9 cellular contexts compared by ENCODE assay signal in genomic region chr20:5448449-5449118, GRCh38.
DNase-seq lines count a peak whose midpoint lies in the region; ATAC-seq and TF ChIP-seq lines count a peak whose summit lies in the region.
"Had no signal": no experiment of that assay in that cellular context is flagged by ENCODE, and none has a peak within 500 bp of the region (broad histone marks: within the 10 kb centered on the region; RNA-seq: fewer than 3 reads in every experiment).

No MANE protein-coding gene starts in this region.

- no peak for TF ChIP-seq EP300 in sigmoid colon (IDR thresholded peaks at IDR 0.05)

- H3K27ac Mint-ChIP-seq in activated naive CD4-positive, alpha-beta T cell treated with anti-CD3 and anti-CD28 coated beads, Interleukin-2, amount 10 ng/mL, durations not matched to agents 7 days and 5 days: no peak overlapping the region
- H3K27ac Mint-ChIP-seq: activated naive CD4-positive, alpha-beta T cell treated with anti-CD3 and anti-CD28 coated beads, Interleukin-2, amount 50 U/mL, for 24 hours had no signal

- CTCF ChIA-PET in activated naive CD4-positive, alpha-beta T cell treated with anti-CD3 and anti-CD28 coated beads, Interleukin-2, amount 10 ng/mL, durations not matched to agents 7 days and 5 days (lab: Charles Lee): interaction anchor here (0.6 to 3.7 kb wide), 23 partner anchors 7 to 654 kb away, joined by 3 to 25 read pairs (median 4); partner anchors contain the start of gene CDS2

- H3K4me3 ChIP-seq in heart right ventricle (no peak overlapping the region), sigmoid colon (no peak overlapping the region)

- H3K27ac ChIP-seq in heart right ventricle (no peak overlapping the region), sigmoid colon (no peak overlapping the region)

- intact Hi-C loops in heart right ventricle (cut with DNase I): loop anchor here (1.0 to 10.0 kb wide), 8 partner anchors 224 to 326 kb away; partner anchors contain the start of gene CDS2 (in 2 of the 10)
- intact Hi-C loops in sigmoid colon (cut with DNase I): loop anchor here (5.0 kb wide), 1 partner anchor 241 kb away; no protein-coding TSS in a partner anchor

- DNase-seq in DMS153 (lab: John Stamatoyannopoulos, UW): peak; percentile 29
- peak; percentile 54 for DNase-seq in HK-2 (ENCODE audit: unreplicated experiment)
- peak; percentile 57 for DNase-seq in RKO (ENCODE audit: low spot score)
- peak; percentile 64 for DNase-seq in activated naive CD4-positive, alpha-beta T cell treated with anti-CD3 and anti-CD28 coated beads, Interleukin-2, amount 10 ng/mL, durations not matched to agents 7 days and 5 days
- DNase-seq in heart right ventricle: peak in 1 of 2 donors; percentile 39
- no peak for DNase-seq in sigmoid colon
- no peak for DNase-seq in GOT3 (lab: John Stamatoyannopoulos, UW)

- H3K36me3 ChIP-seq in heart right ventricle: no peaks in the 10 kb centered on the region
- no peaks in the 10 kb centered on the region for H3K36me3 ChIP-seq in sigmoid colon

- ATAC-seq in heart right ventricle (peak in 1 of 8 donors; percentile 45), GM18502 (IDR thresholded peaks at IDR 0.05; ENCODE audit: poor library complexity, unreplicated experiment) (no peak)

- TF ChIP-seq POLR2A in sigmoid colon (IDR thresholded peaks at IDR 0.05): no peak

- H3K4me1 ChIP-seq in heart right ventricle (no peaks in the 10 kb centered on the region), sigmoid colon (no peaks in the 10 kb centered on the region)

- H3K4me3 Mint-ChIP-seq in activated naive CD4-positive, alpha-beta T cell treated with anti-CD3 and anti-CD28 coated beads, Interleukin-2, amount 10 ng/mL, durations not matched to agents 7 days and 5 days: no peak overlapping the region
- H3K4me3 Mint-ChIP-seq: activated naive CD4-positive, alpha-beta T cell treated with anti-CD3 and anti-CD28 coated beads, Interleukin-2, amount 50 U/mL, for 24 hours had no signal

- WGBS in heart right ventricle, 2 donors: 12 to 15% methylated on average over 10 of the region's 10 CpGs
- 16 to 21% methylated on average over 10 of the region's 10 CpGs for WGBS in sigmoid colon, 2 donors

- H3K27me3 Mint-ChIP-seq in activated naive CD4-positive, alpha-beta T cell treated with anti-CD3 and anti-CD28 coated beads, Interleukin-2, amount 10 ng/mL, durations not matched to agents 7 days and 5 days: peaks cover 24% of the 10 kb centered on the region

- H3K4me1 Mint-ChIP-seq in activated naive CD4-positive, alpha-beta T cell treated with anti-CD3 and anti-CD28 coated beads, Interleukin-2, amount 10 ng/mL, durations not matched to agents 7 days and 5 days: no peaks in the 10 kb centered on the region
- H3K4me1 Mint-ChIP-seq: activated naive CD4-positive, alpha-beta T cell treated with anti-CD3 and anti-CD28 coated beads, Interleukin-2, amount 50 U/mL, for 24 hours had no signal

- TF ChIP-seq CTCF in heart right ventricle (IDR thresholded peaks at IDR 0.05) (peak; percentile 34 to 77 (median 66)), sigmoid colon (IDR thresholded peaks at IDR 0.05) (peak in 3 of 4 experiments; percentile 16 to 55 (median 32))

- H3K9me3 Mint-ChIP-seq in activated naive CD4-positive, alpha-beta T cell treated with anti-CD3 and anti-CD28 coated beads, Interleukin-2, amount 10 ng/mL, durations not matched to agents 7 days and 5 days: no peaks in the 10 kb centered on the region
- H3K9me3 Mint-ChIP-seq: activated naive CD4-positive, alpha-beta T cell treated with anti-CD3 and anti-CD28 coated beads, Interleukin-2, amount 50 U/mL, for 24 hours had no signal

- H3K27me3 ChIP-seq in heart right ventricle (peaks cover 0 to 24% (median 14%) of the 10 kb centered on the region in 7 donors), sigmoid colon (peaks cover 0 to 4% (median 0%) of the 10 kb centered on the region in 3 donors)

- H3K9me3 ChIP-seq in heart right ventricle (no peaks in the 10 kb centered on the region), sigmoid colon (no peaks in the 10 kb centered on the region)

- no peaks in the 10 kb centered on the region for H3K36me3 Mint-ChIP-seq in activated naive CD4-positive, alpha-beta T cell treated with anti-CD3 and anti-CD28 coated beads, Interleukin-2, amount 10 ng/mL, durations not matched to agents 7 days and 5 days
- H3K36me3 Mint-ChIP-seq: activated naive CD4-positive, alpha-beta T cell treated with anti-CD3 and anti-CD28 coated beads, Interleukin-2, amount 50 U/mL, for 24 hours had no signal

Comparison
In these comparisons a context has a peak if more than half of its experiments do, and no peak if none do; other contexts are left out.
1. DNase-seq: peak in DMS153 (single experiment), HK-2 (single experiment), RKO (single experiment) and activated naive CD4-positive, alpha-beta T cell treated with anti-CD3 and anti-CD28 coated beads, Interleukin-2, amount 10 ng/mL, durations not matched to agents 7 days and 5 days (single experiment); none in sigmoid colon (single experiment) and GOT3 (single experiment).